ENCODE assay signal across 25 cellular contexts in genomic region chr5:79982136-79982535, GRCh38. TPM values are rescaled to one million over a fixed set of nuclear protein-coding genes. Genes with fewer than 3 reads are reported as not detected.
DNase-seq lines count a peak whose midpoint lies in the region; ATAC-seq lines count a peak whose summit lies in the region.
"Had no signal": no experiment of that assay in that cellular context is flagged by ENCODE, and none has a peak within 500 bp of the region (broad histone marks: within the 10 kb centered on the region; RNA-seq: fewer than 3 reads in every experiment).

No MANE protein-coding gene starts in this region.

- H3K27me3 Mint-ChIP-seq in IgD-negative memory B cell (no peaks in the 10 kb centered on the region), memory B cell (no peaks in the 10 kb centered on the region)
- H3K27me3 Mint-ChIP-seq in T-helper 2 cell treated with Interferon-gamma antibody and Interleukin-4, amounts not matched to agents 5 μg/mL and 100 μg/mL, for 36 hours (ENCODE audit: low read depth): no peaks in the 10 kb centered on the region
- H3K27me3 Mint-ChIP-seq: activated CD4-positive, alpha-beta T cell treated with anti-CD3 and anti-CD28 coated beads, Interleukin-2, amount 10 ng/mL, durations not matched to agents 7 days and 5 days had no signal

- peak; percentile 32 to 60 for ATAC-seq in activated CD4-positive, CD25-positive, alpha-beta regulatory T cell treated with anti-CD3 and anti-CD28 coated beads, Interleukin-2, amount 50 U/mL, for 24 hours
- no peak for ATAC-seq in memory B cell (ENCODE audit: low read depth)
- no peak for ATAC-seq in GM19452 (IDR thresholded peaks at IDR 0.05; ENCODE audit: unreplicated experiment)
- ATAC-seq: foreskin keratinocyte, K562, left colon had no signal

- H3K9me3 Mint-ChIP-seq in IgD-negative memory B cell: peaks cover 0 to 1% (median 0%) of the 10 kb centered on the region in 3 donors
- H3K9me3 Mint-ChIP-seq in T-helper 2 cell treated with Interferon-gamma antibody and Interleukin-4, amounts not matched to agents 5 μg/mL and 100 μg/mL, for 36 hours: no peaks in the 10 kb centered on the region
- no peaks in the 10 kb centered on the region for H3K9me3 Mint-ChIP-seq in memory B cell
- H3K9me3 Mint-ChIP-seq: activated CD4-positive, alpha-beta T cell treated with anti-CD3 and anti-CD28 coated beads, Interleukin-2, amount 10 ng/mL, durations not matched to agents 7 days and 5 days had no signal

- H3K4me1 Mint-ChIP-seq in IgD-negative memory B cell (peaks cover 18 to 37% (median 22%) of the 10 kb centered on the region in 3 donors), memory B cell (peaks cover 17% of the 10 kb centered on the region)
- H3K4me1 Mint-ChIP-seq in T-helper 2 cell treated with Interferon-gamma antibody and Interleukin-4, amounts not matched to agents 5 μg/mL and 100 μg/mL, for 36 hours (ENCODE audit: low read depth): peaks cover 52% of the 10 kb centered on the region

- no peak for DNase-seq in activated CD4-positive, CD25-positive, alpha-beta regulatory T cell treated with anti-CD3 and anti-CD28 coated beads, Interleukin-2, amount 50 U/mL, for 72 hours
- DNase-seq in T-helper 2 cell treated with Interferon-gamma antibody and Interleukin-4, amounts not matched to agents 5 μg/mL and 100 μg/mL, for 36 hours (ENCODE audit: low spot score): no peak
- no peak for DNase-seq in memory B cell (ENCODE audit: low spot score in 2 of 2)
- no peak for DNase-seq in HUDEP-2 (lab: John Stamatoyannopoulos, UW; ENCODE audit: unreplicated experiment in 76 of 76)
- no peak for DNase-seq in stimulated activated CD4-positive, alpha-beta T cell treated with anti-CD3 and anti-CD28 coated beads, Interleukin-4, amount 100 ng/mL, for 4 hours
- DNase-seq: activated CD4-positive, alpha-beta T cell treated with anti-CD3 and anti-CD28 coated beads, Interleukin-2, amount 10 ng/mL, durations not matched to agents 7 days and 5 days; activated T-cell treated with anti-CD3 and anti-CD28 coated beads, Interleukin-2, amount 50 U/mL, for 1 hour; AML-193; brain microvascular endothelial cell; Calu3; effector CD8-positive, alpha-beta T cell; erythroblast; foreskin keratinocyte; HCEC 1CT; left colon; mesenchymal stem cell; NCI-H1694; NCI-H69; spleen; stimulated activated CD4-positive, alpha-beta T cell treated with anti-CD3 and anti-CD28 coated beads, Interleukin-4, amount 100 ng/mL, for 1 hour; upper lobe of left lung had no signal

- H3K36me3 Mint-ChIP-seq in IgD-negative memory B cell (peaks cover 28% of the 10 kb centered on the region), memory B cell (peaks cover 61% of the 10 kb centered on the region)
- H3K36me3 Mint-ChIP-seq in T-helper 2 cell treated with Interferon-gamma antibody and Interleukin-4, amounts not matched to agents 5 μg/mL and 100 μg/mL, for 36 hours (ENCODE audit: low read depth): peaks cover 81% of the 10 kb centered on the region

- H3K4me3 Mint-ChIP-seq in IgD-negative memory B cell (peak overlapping the region in 3 of 4 donors; percentile 21 to 76 (median 65)), memory B cell (no peak overlapping the region)
- H3K4me3 Mint-ChIP-seq in T-helper 2 cell treated with Interferon-gamma antibody and Interleukin-4, amounts not matched to agents 5 μg/mL and 100 μg/mL, for 36 hours: peak overlapping the region; percentile 4
- H3K4me3 Mint-ChIP-seq: activated CD4-positive, alpha-beta T cell treated with anti-CD3 and anti-CD28 coated beads, Interleukin-2, amount 10 ng/mL, durations not matched to agents 7 days and 5 days had no signal

- H3K27ac Mint-ChIP-seq in IgD-negative memory B cell: peak overlapping the region in 1 of 3 donors; percentile 84
- H3K27ac Mint-ChIP-seq in T-helper 2 cell treated with Interferon-gamma antibody and Interleukin-4, amounts not matched to agents 5 μg/mL and 100 μg/mL, for 36 hours: peak overlapping the region; percentile 74
- peak overlapping the region; percentile 77 for H3K27ac Mint-ChIP-seq in memory B cell

RNA-seq across cellular contexts. Expression of gene MTX3, which starts 8.9 kb away (rescaled TPM):
- polyA plus RNA-seq in IgD-negative memory B cell: 3.1 TPM

RNA-seq across cellular contexts. Expression of gene THBS4, which starts 53.0 kb away (rescaled TPM):
- 0.36 TPM for polyA plus RNA-seq in IgD-negative memory B cell

Comparison
In these comparisons a context has a peak if more than half of its experiments do, and no peak if none do; other contexts are left out.
1. ATAC-seq: peak in activated CD4-positive, CD25-positive, alpha-beta regulatory T cell treated with anti-CD3 and anti-CD28 coated beads, Interleukin-2, amount 50 U/mL, for 24 hours (2 of 2); none in memory B cell (single experiment) and GM19452 (single experiment).